8 cellular contexts compared by ENCODE assay signal in the genomic region with DNA sequence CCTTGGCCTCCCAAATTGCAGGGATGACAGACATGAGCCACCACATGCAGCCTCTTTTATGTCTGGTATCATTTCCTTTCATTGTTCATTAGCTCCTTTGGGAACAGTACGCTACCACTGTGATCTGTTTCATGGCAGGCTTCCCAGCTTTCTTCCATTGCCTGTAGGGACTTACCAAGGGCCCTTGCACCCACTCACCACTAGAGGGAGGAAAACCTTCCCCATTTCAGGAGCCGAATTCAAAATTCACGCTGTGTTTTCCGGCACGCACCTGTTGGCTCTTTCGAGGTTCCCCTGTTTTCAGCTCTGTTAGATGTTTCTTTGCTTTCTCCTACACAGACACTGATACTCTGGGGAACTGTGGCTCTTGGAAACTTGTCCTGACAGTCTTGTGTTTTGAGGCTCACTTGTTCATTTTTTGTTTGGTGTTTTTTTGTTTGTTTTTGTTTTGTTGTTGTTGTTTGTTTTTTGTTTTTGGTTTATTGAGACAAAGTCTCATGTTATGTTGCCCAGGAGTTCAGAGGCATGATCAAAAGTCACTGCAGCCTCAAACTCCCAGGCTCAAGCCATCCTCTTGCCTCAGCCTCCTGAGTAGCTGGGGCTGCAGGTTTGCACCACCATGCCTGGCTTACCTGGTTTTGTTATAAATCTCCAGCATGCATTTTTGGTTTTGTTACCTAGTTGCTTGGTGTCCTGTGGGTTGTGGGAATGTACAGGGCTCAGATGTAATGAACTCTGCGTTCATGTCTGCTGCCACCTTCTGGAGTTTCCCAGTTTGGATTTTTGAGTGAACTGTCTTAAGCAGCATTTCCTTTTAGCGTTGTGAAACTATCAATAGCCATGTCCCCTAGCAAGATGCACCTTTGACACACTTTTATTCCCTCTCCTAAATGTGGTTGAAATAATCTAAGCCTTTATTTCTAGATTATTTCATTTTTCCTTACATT. TPM values are rescaled to one million over a fixed set of nuclear protein-coding genes. Genes with fewer than 3 reads are reported as not detected.
DNase-seq lines count a peak whose midpoint lies in the region; ATAC-seq and TF ChIP-seq lines count a peak whose summit lies in the region.

No MANE protein-coding gene starts in this region.

- ATAC-seq in CD4-positive, alpha-beta T cell (ENCODE audit: poor library complexity) = no peak
- ATAC-seq in heart left ventricle (peak; percentile 62 to 92 (median 86)), psoas muscle (peak; percentile 75 to 93 (median 87)), HG03378 (IDR thresholded peaks at IDR 0.05; ENCODE audit: unreplicated experiment) (no peak), HG03354 (IDR thresholded peaks at IDR 0.05; ENCODE audit: poor library complexity, severe bottlenecking, unreplicated experiment) (no peak)

- no peaks in the 10 kb centered on the region for H3K4me1 Mint-ChIP-seq in CD4-positive, alpha-beta T cell (ENCODE audit: low read depth)
- H3K4me1 Mint-ChIP-seq in H9 = peaks cover 22 to 23% of the 10 kb centered on the region in 2 experiments

- no peak overlapping the region for H3K18ac ChIP-seq in H9 (ENCODE audit: insufficient read length, low read depth, low read length)

- TF ChIP-seq CTCF in CD4-positive, alpha-beta T cell (IDR thresholded peaks at IDR 0.05) = peak; percentile 72
- TF ChIP-seq CTCF in H9 (conservative IDR thresholded peaks at IDR 0.05) (peak; percentile 89), heart left ventricle (IDR thresholded peaks at IDR 0.05) (peak; percentile 66 to 86 (median 74)), psoas muscle (IDR thresholded peaks at IDR 0.05) (peak; percentile 74)

- H4K5ac ChIP-seq in H9 (ENCODE audit: insufficient read length, low read depth, low read length) = no peak overlapping the region

- no peaks in the 10 kb centered on the region for H4K20me1 ChIP-seq in H9 (ENCODE audit: control insufficient read depth, insufficient read depth, insufficient read length)

- peaks cover 4% of the 10 kb centered on the region for H3K27me3 ChIP-seq in CD4-positive, alpha-beta T cell (ENCODE audit: control insufficient read depth, insufficient read depth, low read length)
- H3K27me3 ChIP-seq in H9 (ENCODE audit: insufficient read depth, low read length) = no peaks in the 10 kb centered on the region
- H3K27me3 ChIP-seq in heart left ventricle = peaks cover 0 to 12% (median 0%) of the 10 kb centered on the region in 9 donors
- peaks cover 0 to 2% (median 0%) of the 10 kb centered on the region in 3 donors for H3K27me3 ChIP-seq in psoas muscle (ENCODE audit: insufficient read depth in 3 of 3, low read length in 2 of 3)

- H4K91ac ChIP-seq in H9 (ENCODE audit: insufficient read length, low read depth, low read length) = no peak overlapping the region

- no peak overlapping the region for H3K27ac ChIP-seq in CD4-positive, alpha-beta T cell (ENCODE audit: low read depth, low read length)
- H3K27ac ChIP-seq in H9 (ENCODE audit: insufficient read length, low read depth, low read length) (no peak overlapping the region), heart left ventricle (no peak overlapping the region), psoas muscle (no peak overlapping the region)

- no peaks in the 10 kb centered on the region for H3K9me3 ChIP-seq in CD4-positive, alpha-beta T cell (ENCODE audit: control insufficient read depth, low read length)
- H3K9me3 ChIP-seq in H9 (ENCODE audit: control insufficient read depth, low read depth, low read length) = no peaks in the 10 kb centered on the region
- no peaks in the 10 kb centered on the region for H3K9me3 ChIP-seq in heart left ventricle
- H3K9me3 ChIP-seq in psoas muscle = no peaks in the 10 kb centered on the region

- H3K36me3 ChIP-seq in heart left ventricle (no peaks in the 10 kb centered on the region), psoas muscle (ENCODE audit: insufficient read depth in 1 of 2, low read depth in 1 of 2) (no peaks in the 10 kb centered on the region)

- no peak overlapping the region for H3K9ac ChIP-seq in H9 (ENCODE audit: extremely low read depth, insufficient read length, low read length)

- no peaks in the 10 kb centered on the region for H3K79me2 ChIP-seq in H9 (ENCODE audit: insufficient read depth, low read length)

- no peaks in the 10 kb centered on the region for H3K9me3 Mint-ChIP-seq in CD4-positive, alpha-beta T cell
- no peaks in the 10 kb centered on the region; a peak in 1 of 5 replicates for H3K9me3 Mint-ChIP-seq in H9

- H2BK120ac ChIP-seq in H9 (ENCODE audit: low read depth, low read length, poor library complexity, severe bottlenecking) = no peak overlapping the region

- H3K4me3 Mint-ChIP-seq in CD4-positive, alpha-beta T cell = no peak overlapping the region
- H3K4me3 Mint-ChIP-seq in H9 = no peak overlapping the region

- H2BK12ac ChIP-seq in H9 (ENCODE audit: insufficient read length, low read depth, low read length) = no peak overlapping the region

- POLR2A ChIA-PET in CD4-positive, alpha-beta T cell (lab: Charles Lee) = no interaction called here

- H3K14ac ChIP-seq in H9 (ENCODE audit: insufficient read depth, low read length) = no peak overlapping the region

- no peak overlapping the region for H3T11ph ChIP-seq in H9 (ENCODE audit: low read length)

- H3K79me1 ChIP-seq in H9 (ENCODE audit: insufficient read depth, low read depth, low read length, poor library complexity, severe bottlenecking) = no peaks in the 10 kb centered on the region

- H2AK5ac ChIP-seq in H9 (ENCODE audit: insufficient read length, low read length) = no peak overlapping the region

- H3K27ac Mint-ChIP-seq in CD4-positive, alpha-beta T cell = no peak overlapping the region
- H3K27ac Mint-ChIP-seq in H9 = no peak overlapping the region

- H3K4me3 ChIP-seq in heart left ventricle (no peak overlapping the region), psoas muscle (no peak overlapping the region)

- H3K27me3 Mint-ChIP-seq in CD4-positive, alpha-beta T cell = peaks cover 37% of the 10 kb centered on the region
- H3K27me3 Mint-ChIP-seq in H9 (ENCODE audit: low read depth) = peaks cover 42% of the 10 kb centered on the region

- DNase-seq in CD4-positive, alpha-beta T cell = peak in 2 of 10 experiments; percentile 3 to 16
- DNase-seq in H9 = peak; percentile 75
- DNase-seq in NCI-H510A (lab: John Stamatoyannopoulos, UW) = peak; percentile 48
- peak; percentile 19 for DNase-seq in activated naive CD4-positive, alpha-beta T cell treated with anti-CD3 and anti-CD28 coated beads, Interleukin-2, amount 50 U/mL, for 16 hours
- DNase-seq in heart left ventricle = peak in 4 of 5 donors; percentile 54 to 72 (median 67)
- DNase-seq in psoas muscle = peak in 1 of 2 donors; percentile 35

- no peak overlapping the region for H4K8ac ChIP-seq in H9 (replicated peaks; ENCODE audit: insufficient read length, low read depth, low read length)

- no peak overlapping the region for H2BK20ac ChIP-seq in H9 (ENCODE audit: low read depth, low read length, poor library complexity, severe bottlenecking)

- H3K23me2 ChIP-seq in H9 (ENCODE audit: insufficient read length, low read depth, low read length, poor library complexity, severe bottlenecking) = no peaks in the 10 kb centered on the region

- no peak overlapping the region for H3K4me2 ChIP-seq in H9 (ENCODE audit: insufficient read depth, insufficient read length, low read length)

- CTCF ChIA-PET in CD4-positive, alpha-beta T cell (lab: Charles Lee) = no interaction called here

- no peak for TF ChIP-seq POLR2A in heart left ventricle (IDR thresholded peaks at IDR 0.05)

- WGBS in H9 (ENCODE audit: extremely low coverage, insufficient read length, low lambda C conversion rate) = no CpG with 5 or more reads among the region's 8 CpGs
- 5 to 7% (median 6%) methylated on average over 8 of the region's 8 CpGs for WGBS in heart left ventricle, 4 donors
- 6 to 8% (median 7%) methylated on average over 8 of the region's 8 CpGs for WGBS in psoas muscle, 3 donors

- H3K4me1 ChIP-seq in H9 (ENCODE audit: insufficient read depth, low read length) (no peaks in the 10 kb centered on the region; the same call in 1 of the 2 replicates), heart left ventricle (peaks cover 0 to 6% (median 0%) of the 10 kb centered on the region in 12 donors), psoas muscle (no peaks in the 10 kb centered on the region)

- H2BK5ac ChIP-seq in H9 (ENCODE audit: insufficient read length, low read length) = no peak overlapping the region

- peak overlapping the region; percentile 67 for H2AFZ ChIP-seq in H9 (ENCODE audit: low read length)

- H2BK15ac ChIP-seq in H9 (ENCODE audit: low read depth, low read length) = no peak overlapping the region

- intact Hi-C loops in CD4-positive, alpha-beta T cell (cut with DNase I, micrococcal nuclease) = no loop called here
- intact Hi-C loops in heart left ventricle (cut with DNase I) = no loop called here
- intact Hi-C loops in psoas muscle (cut with DNase I) = no loop called here

- no peak overlapping the region for H3K4ac ChIP-seq in H9 (ENCODE audit: low read depth, low read length)

- H3K56ac ChIP-seq in H9 (ENCODE audit: insufficient read length, low read depth, low read length) = no peak overlapping the region

- no peak overlapping the region for H3K23ac ChIP-seq in H9 (ENCODE audit: insufficient read length, low read depth, low read length)

- no peaks in the 10 kb centered on the region for H3K36me3 Mint-ChIP-seq in CD4-positive, alpha-beta T cell (ENCODE audit: low read depth)
- H3K36me3 Mint-ChIP-seq in H9 (ENCODE audit: insufficient read depth in 1 of 3, low read depth in 3 of 3) = no peaks in the 10 kb centered on the region

RNA-seq across cellular contexts. Expression of a gene that starts 2.3 kb away (rescaled TPM):
- not detected for total RNA-seq in CD4-positive, alpha-beta T cell
- total RNA-seq in H9 (2021) (not detected in 2 replicates), heart left ventricle (not detected), psoas muscle (not detected)
- polyA plus RNA-seq in heart left ventricle (not detected), psoas muscle (not detected)

RNA-seq across cellular contexts. Expression of a gene that starts 15.0 kb away (rescaled TPM):
- not detected for total RNA-seq in CD4-positive, alpha-beta T cell
- not detected in 2 replicates for total RNA-seq in H9 (2021)
- total RNA-seq in heart left ventricle = not detected
- polyA plus RNA-seq in heart left ventricle = not detected
- not detected for total RNA-seq in psoas muscle
- not detected for polyA plus RNA-seq in psoas muscle

RNA-seq across cellular contexts. Expression of a gene that starts 32.1 kb away (rescaled TPM):
- total RNA-seq in CD4-positive, alpha-beta T cell = under 1 TPM in 1 of 2 experiments, not detected in 1; 0.28 TPM
- total RNA-seq in H9 (2021) (not detected in 2 replicates), heart left ventricle (not detected), psoas muscle (not detected)
- polyA plus RNA-seq in heart left ventricle (not detected), psoas muscle (under 1 TPM in 2 of 3 donors, not detected in 1; 0.05 to 0.09 TPM)

RNA-seq across cellular contexts. Expression of a gene that starts 42.5 kb away (rescaled TPM):
- total RNA-seq in CD4-positive, alpha-beta T cell = not detected
- total RNA-seq in H9 (2021) (not detected in 2 replicates), heart left ventricle (not detected), psoas muscle (not detected)
- polyA plus RNA-seq in heart left ventricle (under 1 TPM in 1 of 2 donors, not detected in 1; 0.19 TPM), psoas muscle (not detected)

RNA-seq across cellular contexts. Expression of a gene that starts 53.3 kb away (rescaled TPM):
- total RNA-seq in CD4-positive, alpha-beta T cell = not detected
- total RNA-seq in H9 (2021) (not detected in 2 replicates), heart left ventricle (not detected), psoas muscle (not detected)
- polyA plus RNA-seq in heart left ventricle (not detected), psoas muscle (under 1 TPM in 1 of 3 donors, not detected in 2; 0.01 TPM)

Comparison
In these comparisons a context has a peak if more than half of its experiments do, and no peak if none do; other contexts are left out.
1. ATAC-seq: peak in heart left ventricle (4 of 4) and psoas muscle (4 of 4); none in CD4-positive, alpha-beta T cell (single experiment), HG03378 (single experiment) and HG03354 (single experiment).
2. Peak in every context shown above with its lines, with median percentiles within 50 percentile points of each other: CTCF ChIP-seq.